28 cellular contexts compared by ENCODE assay signal in genomic region chr5:159511570-159511969, GRCh38.
A peak's percentile ranks its signal among the peaks of the same experiment; 100 is the strongest.
DNase-seq lines count a peak whose midpoint lies in the region; ATAC-seq and TF ChIP-seq lines count a peak whose summit lies in the region.
"Had no signal": no experiment of that assay in that cellular context is flagged by ENCODE, and none has a peak within 500 bp of the region (broad histone marks: within the 10 kb centered on the region; RNA-seq: fewer than 3 reads in every experiment).

No MANE protein-coding gene starts in this region.

- H3K4me1 ChIP-seq in breast epithelium (no peaks in the 10 kb centered on the region), SJSA1 (replicated peaks) (peaks cover 57% of the 10 kb centered on the region)
- H3K4me1 ChIP-seq: BLaER1 had no signal

- no peak overlapping the region for H3K4me3 Mint-ChIP-seq in MCF 10A (ENCODE audit: unreplicated experiment)
- H3K4me3 Mint-ChIP-seq: activated CD4-positive, alpha-beta T cell treated with anti-CD3 and anti-CD28 coated beads, Interleukin-2, amount 10 ng/mL, durations not matched to agents 24 days and 14 days; activated T-helper 1 cell treated with anti-CD3 and anti-CD28 coated beads, Interleukin-12 subunit alpha, Interleukin-12 subunit beta, Interleukin-2, Interleukin-4 antibody, amounts not matched to agents 30 ng/mL and 10 ng/mL and 1 ng/mL, durations not matched to agents 14 hours and 24 hours and 36 hours; IgD-negative memory B cell had no signal

- H3K9me3 Mint-ChIP-seq in MCF 10A (ENCODE audit: unreplicated experiment) = no peaks in the 10 kb centered on the region
- H3K9me3 Mint-ChIP-seq: activated CD4-positive, alpha-beta T cell treated with anti-CD3 and anti-CD28 coated beads, Interleukin-2, amount 10 ng/mL, durations not matched to agents 24 days and 14 days; activated T-helper 1 cell treated with anti-CD3 and anti-CD28 coated beads, Interleukin-12 subunit alpha, Interleukin-12 subunit beta, Interleukin-2, Interleukin-4 antibody, amounts not matched to agents 30 ng/mL and 10 ng/mL and 1 ng/mL, durations not matched to agents 14 hours and 24 hours and 36 hours had no signal

- H3K4me1 Mint-ChIP-seq in MCF 10A (ENCODE audit: insufficient read depth, unreplicated experiment) = peaks cover 16% of the 10 kb centered on the region

- no peaks in the 10 kb centered on the region for H3K27me3 Mint-ChIP-seq in MCF 10A (ENCODE audit: insufficient read depth, unreplicated experiment)
- H3K27me3 Mint-ChIP-seq: IgD-negative memory B cell had no signal

- H3K9me3 ChIP-seq in breast epithelium (no peaks in the 10 kb centered on the region), SJSA1 (replicated peaks) (no peaks in the 10 kb centered on the region)
- H3K9me3 ChIP-seq: BLaER1, Caco-2, gastrocnemius medialis, neutrophil, tibial nerve had no signal

- H3K4me3 ChIP-seq in breast epithelium (no peak overlapping the region), SJSA1 (no peak overlapping the region)
- H3K4me3 ChIP-seq: BLaER1, gastrocnemius medialis, lung, tibial nerve had no signal

- H3K36me3 ChIP-seq in breast epithelium = no peaks in the 10 kb centered on the region
- H3K36me3 ChIP-seq in SJSA1 = no peaks in the 10 kb centered on the region
- H3K36me3 ChIP-seq: BLaER1, gastrocnemius medialis, neutrophil, tibial nerve had no signal

- H3K27ac ChIP-seq in breast epithelium (no peak overlapping the region), SJSA1 (0 out of 2 replicates have a peak overlapping the region, but pooled peaks have one; percentile 2)
- H3K27ac ChIP-seq: BLaER1, gastrocnemius medialis, HL-60, neutrophil, tibial nerve had no signal

- TF ChIP-seq CTCF in MCF 10A (IDR thresholded peaks at IDR 0.05; ENCODE audit: unreplicated experiment) (no peak), breast epithelium (IDR thresholded peaks at IDR 0.05) (no peak)

- TF ChIP-seq POLR2A in breast epithelium (IDR thresholded peaks at IDR 0.05) = no peak

- no TSS peak for BruUV-seq in MCF 10A (replicated peaks; lab: Mats Ljungman, UMichigan)

- peaks cover 0 to 9% of the 10 kb centered on the region in 2 donors for H3K27me3 ChIP-seq in breast epithelium
- H3K27me3 ChIP-seq in SJSA1 (replicated peaks) = no peaks in the 10 kb centered on the region
- H3K27me3 ChIP-seq: BLaER1, gastrocnemius medialis, neutrophil, tibial nerve had no signal

- no peak overlapping the region for H3K27ac Mint-ChIP-seq in MCF 10A (ENCODE audit: low read depth, unreplicated experiment)
- H3K27ac Mint-ChIP-seq: activated CD4-positive, alpha-beta T cell treated with anti-CD3 and anti-CD28 coated beads, Interleukin-2, amount 10 ng/mL, durations not matched to agents 24 days and 14 days; activated T-helper 1 cell treated with anti-CD3 and anti-CD28 coated beads, Interleukin-12 subunit alpha, Interleukin-12 subunit beta, Interleukin-2, Interleukin-4 antibody, amounts not matched to agents 30 ng/mL and 10 ng/mL and 1 ng/mL, durations not matched to agents 14 hours and 24 hours and 36 hours; IgD-negative memory B cell had no signal

- POLR2A ChIA-PET in MCF 10A (lab: Yijun Ruan, JAX) = no interaction called here

- ATAC-seq in GM21515 (IDR thresholded peaks at IDR 0.05; ENCODE audit: unreplicated experiment) = no peak
- ATAC-seq: gastrocnemius medialis; stimulated activated naive CD8-positive, alpha-beta T cell treated with anti-CD3 and anti-CD28 coated beads, Interleukin-15, Interleukin-2, amounts not matched to agents 100 U/mL and 50 U/mL, for 24 hours had no signal

- DNase-seq in MCF 10A (ENCODE audit: unreplicated experiment) (peak; percentile 50), breast epithelium (ENCODE audit: low spot score in 2 of 2) (no peak), SJSA1 (ENCODE audit: low read depth in 1 of 2, low spot score in 2 of 2) (peak; percentile 52 to 75), kidney tubule cell (ENCODE audit: low spot score) (peak; percentile 33), mucosa of gallbladder (ENCODE audit: low spot score) (no peak), dermis blood vessel endothelial cell (no peak), superior temporal gyrus (ENCODE audit: extremely low spot score) (no peak)
- DNase-seq: activated CD4-positive, alpha-beta T cell treated with anti-CD3 and anti-CD28 coated beads, Interleukin-2, amount 10 ng/mL, durations not matched to agents 24 days and 14 days; activated naive CD4-positive, alpha-beta T cell treated with anti-CD3 and anti-CD28 coated beads, Interleukin-2, amount 50 U/mL, for 16 hours; Caco-2; effector CD4-positive, alpha-beta T cell; gastrocnemius medialis; GOT3; hypothalamus; islet precursor cell; NCI-H1436 treated with DMSO at 0.1 percent for 48 hours; NCI-H524 treated with DMSO at 0.1 percent for 48 hours; Right ventricle myocardium superior; stimulated activated CD4-positive, alpha-beta T cell treated with anti-CD3 and anti-CD28 coated beads, Interleukin-4, amount 100 ng/mL, for 24 hours; stimulated activated naive CD8-positive, alpha-beta T cell treated with anti-CD3 and anti-CD28 coated beads, Interleukin-15, Interleukin-2, amounts not matched to agents 100 U/mL and 50 U/mL, for 24 hours had no signal

- H3K36me3 Mint-ChIP-seq in MCF 10A (ENCODE audit: insufficient read depth, unreplicated experiment) = no peaks in the 10 kb centered on the region

- CTCF ChIA-PET in MCF 10A (lab: Yijun Ruan, JAX) = no interaction called here

- intact Hi-C loops in MCF 10A (cut with micrococcal nuclease) (loop anchor here (10.0 kb wide), 1 partner anchor 223 kb away; no protein-coding TSS in a partner anchor), breast epithelium (cut with DNase I; ENCODE audit: low total_unique reads) (no loop called here)

Comparison
In these comparisons a context has a peak if more than half of its experiments do, and no peak if none do; other contexts are left out.
1. DNase-seq: peak in MCF 10A (single experiment), SJSA1 (2 of 2) and kidney tubule cell (single experiment); none in breast epithelium (0 of 2), mucosa of gallbladder (single experiment), dermis blood vessel endothelial cell (single experiment) and superior temporal gyrus (single experiment).